ENCODE assay signal across 9 cellular contexts in the genomic region with DNA sequence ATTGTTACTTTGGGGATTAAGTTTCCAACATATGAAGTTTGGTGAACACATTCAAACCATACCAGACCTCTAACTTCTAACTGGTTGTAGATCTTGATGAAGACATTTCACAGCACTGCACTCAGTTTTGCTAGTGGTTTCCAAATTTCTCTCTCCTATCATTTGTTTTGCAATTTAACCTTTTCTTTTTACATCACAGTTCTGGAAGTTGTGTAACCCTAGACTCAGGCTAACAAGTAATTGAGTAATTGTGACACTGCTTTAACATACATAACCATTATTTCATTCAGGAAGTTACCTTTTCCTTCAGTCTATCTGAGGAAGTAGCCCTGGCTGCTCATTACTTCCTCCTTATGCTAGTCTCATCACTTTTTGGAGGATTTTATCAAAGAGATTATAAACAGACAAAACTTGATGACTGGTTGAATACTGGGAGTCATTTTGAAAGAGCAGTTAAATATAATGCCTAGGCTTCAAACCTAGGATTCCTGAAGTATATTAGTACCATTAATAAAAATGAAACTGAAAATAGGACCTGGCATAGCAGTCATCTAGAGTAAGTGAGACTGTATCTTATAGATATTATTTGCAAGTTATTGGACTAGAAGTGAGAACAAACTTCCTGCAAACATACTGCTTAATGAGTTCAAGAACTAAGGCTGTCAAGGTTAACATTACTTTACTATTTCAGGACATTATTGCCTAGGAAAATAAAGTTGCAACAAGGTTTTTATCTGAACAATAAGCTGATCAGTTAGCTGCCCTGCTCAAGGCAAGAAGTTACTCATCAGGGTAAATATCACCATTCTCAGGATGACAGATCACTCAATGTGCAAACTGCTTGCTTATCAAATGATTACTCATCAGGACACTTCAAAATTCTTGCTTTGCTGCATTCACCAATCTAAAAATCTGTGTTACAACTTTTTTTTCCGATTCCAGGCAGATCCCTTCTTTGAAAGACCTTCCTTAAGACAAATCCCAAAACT. TPM values are rescaled to one million over a fixed set of nuclear protein-coding genes. Genes with fewer than 3 reads are reported as not detected.
A peak's percentile ranks its signal among the peaks of the same experiment; 100 is the strongest.
DNase-seq lines count a peak whose midpoint lies in the region; ATAC-seq and TF ChIP-seq lines count a peak whose summit lies in the region.
"Had no signal": no experiment of that assay in that cellular context is flagged by ENCODE, and none has a peak within 500 bp of the region (broad histone marks: within the 10 kb centered on the region; RNA-seq: fewer than 3 reads in every experiment).

No MANE protein-coding gene starts in this region.

- H3K9me3 ChIP-seq in right lobe of liver (no peaks in the 10 kb centered on the region), tibial artery (no peaks in the 10 kb centered on the region)

- 10% methylated on average over 1 of the region's 1 CpG for WGBS in right lobe of liver (ENCODE audit: insufficient coverage, low coverage, low lambda C conversion rate, missing lambda C conversion rate)

- ATAC-seq in GM18870 (IDR thresholded peaks at IDR 0.05; ENCODE audit: unreplicated experiment), result peak; percentile 59
- peak; percentile 69 for ATAC-seq in HG02759 (IDR thresholded peaks at IDR 0.05; ENCODE audit: unreplicated experiment)
- peak; percentile 52 to 72 (median 64) for ATAC-seq in right lobe of liver
- no peak for ATAC-seq in left colon

- DNase-seq in NB4 (ENCODE audit: low read depth), result peak; percentile 45
- DNase-seq in right lobe of liver, result no peak
- no peak for DNase-seq in left colon
- no peak for DNase-seq in dermis blood vessel endothelial cell
- DNase-seq in tibial artery, result no peak

- intact Hi-C loops in right lobe of liver (cut with DNase I), result no loop called here
- intact Hi-C loops in left colon (cut with DNase I, micrococcal nuclease), result no loop called here
- intact Hi-C loops in tibial artery (cut with DNase I; ENCODE audit: low total_unique reads), result no loop called here

- no peak for TF ChIP-seq CTCF in NB4 (IDR thresholded peaks at IDR 0.05; ENCODE audit: low read depth, low read length)
- TF ChIP-seq CTCF in right lobe of liver (IDR thresholded peaks at IDR 0.05), result no peak
- no peak for TF ChIP-seq CTCF in tibial artery (IDR thresholded peaks at IDR 0.05)

- H3K4me3 ChIP-seq in NB4 (ENCODE audit: low read depth, low read length) (no peak overlapping the region), right lobe of liver (no peak overlapping the region), tibial artery (no peak overlapping the region)

- H3K27ac ChIP-seq in right lobe of liver, result peak overlapping the region in 2 of 3 donors; percentile 32 to 36
- H3K27ac ChIP-seq in tibial artery, result no peak overlapping the region

- no peaks in the 10 kb centered on the region for H3K36me3 ChIP-seq in right lobe of liver
- H3K36me3 ChIP-seq in tibial artery, result no peaks in the 10 kb centered on the region

- H3K4me1 ChIP-seq in right lobe of liver (peaks cover 0 to 14% (median 6%) of the 10 kb centered on the region in 4 donors), tibial artery (no peaks in the 10 kb centered on the region)

- H3K27me3 ChIP-seq in right lobe of liver (no peaks in the 10 kb centered on the region), tibial artery (no peaks in the 10 kb centered on the region)

- TF ChIP-seq POLR2A in NB4 (IDR thresholded peaks at IDR 0.05; ENCODE audit: extremely low read depth, insufficient read length) (no peak), right lobe of liver (IDR thresholded peaks at IDR 0.05) (no peak)

RNA-seq across cellular contexts. Expression of a gene that starts 25.6 kb away (rescaled TPM):
- total RNA-seq in right lobe of liver (not detected), left colon (not detected), dermis blood vessel endothelial cell (not detected in 2 replicates)
- total RNA-seq: T-helper 1 cell treated with Interleukin-12 subunit alpha and Interleukin-12 subunit beta and Interleukin-4 antibody, amounts not matched to agents 30 ng/mL and 1 ng/mL, for 36 hours; temporal lobe had no signal

Comparison
In these comparisons a context has a peak if more than half of its experiments do, and no peak if none do; other contexts are left out.
1. H3K27ac ChIP-seq: peak in right lobe of liver (2 of 3); none in tibial artery (0 of 2).